8 cellular contexts compared by ENCODE assay signal in the genomic region with DNA sequence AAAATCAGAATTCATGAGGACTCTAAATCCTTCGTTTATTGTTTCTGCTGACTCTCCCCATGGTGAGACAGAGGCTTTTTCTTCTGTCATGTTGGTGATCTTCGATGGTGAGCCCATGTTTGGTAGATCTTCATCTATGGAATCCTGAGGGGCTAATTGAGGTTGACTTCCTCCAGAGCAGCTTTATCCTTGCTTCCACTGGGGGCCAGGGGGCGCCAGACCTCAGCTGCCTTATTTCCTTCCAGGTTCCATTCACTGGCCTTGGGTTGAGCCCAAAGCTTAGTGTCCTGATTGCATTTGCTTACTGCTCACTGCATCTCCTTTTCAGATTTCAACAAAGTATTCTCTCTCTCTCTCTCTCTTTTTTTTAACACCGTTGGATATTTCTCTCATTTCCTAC.
DNase-seq lines count a peak whose midpoint lies in the region; ATAC-seq and TF ChIP-seq lines count a peak whose summit lies in the region.

No MANE protein-coding gene starts in this region.

- no peak for TF ChIP-seq POLR2A in erythroblast (IDR thresholded peaks at IDR 0.05; ENCODE audit: low read length)

- DNase-seq in AG04449 (ENCODE audit: low read depth, low spot score) (no peak), SK-N-DZ (ENCODE audit: low spot score) (peak; percentile 25), erythroblast (lab: John Stamatoyannopoulos, UW) (peak; percentile 41 to 59), GDM1 (lab: John Stamatoyannopoulos, UW) (no peak), NOMO-1 treated with DMSO at 0.1 percent for 48 hours (lab: John Stamatoyannopoulos, UW; ENCODE audit: unreplicated experiment) (no peak)
- DNase-seq in stimulated activated CD4-positive, alpha-beta T cell treated with anti-CD3 and anti-CD28 coated beads, Interleukin-15, amount 100 ng/mL, for 24 hours, result peak; percentile 42

- peak; percentile 48 for TF ChIP-seq CTCF in AG04449 (IDR thresholded peaks at IDR 0.05; ENCODE audit: insufficient read depth, low read length, missing control alignments)

- peak; percentile 46 for ATAC-seq in GM18868 (IDR thresholded peaks at IDR 0.05; ENCODE audit: unreplicated experiment)
- no peak for ATAC-seq in HG03378 (IDR thresholded peaks at IDR 0.05; ENCODE audit: unreplicated experiment)

- CTCF ChIA-PET in AG04449 (lab: Yijun Ruan, JAX), result interaction anchor here (1.1 to 1.7 kb wide), 4 partner anchors 10 to 706 kb away, joined by 3 to 4 read pairs (median 4); no protein-coding TSS in a partner anchor

- POLR2A ChIA-PET in AG04449 (lab: Yijun Ruan, JAX), result no interaction called here

- no peak overlapping the region for H3K4me3 ChIP-seq in AG04449 (ENCODE audit: low read depth, low read length)

Comparison
In these comparisons a context has a peak if more than half of its experiments do, and no peak if none do; other contexts are left out.
1. DNase-seq: peak in SK-N-DZ (single experiment), erythroblast (2 of 2) and stimulated activated CD4-positive, alpha-beta T cell treated with anti-CD3 and anti-CD28 coated beads, Interleukin-15, amount 100 ng/mL, for 24 hours (single experiment); none in AG04449 (single experiment), GDM1 (single experiment) and NOMO-1 treated with DMSO at 0.1 percent for 48 hours (single experiment).